28 cellular contexts compared by ENCODE assay signal in the genomic region with DNA sequence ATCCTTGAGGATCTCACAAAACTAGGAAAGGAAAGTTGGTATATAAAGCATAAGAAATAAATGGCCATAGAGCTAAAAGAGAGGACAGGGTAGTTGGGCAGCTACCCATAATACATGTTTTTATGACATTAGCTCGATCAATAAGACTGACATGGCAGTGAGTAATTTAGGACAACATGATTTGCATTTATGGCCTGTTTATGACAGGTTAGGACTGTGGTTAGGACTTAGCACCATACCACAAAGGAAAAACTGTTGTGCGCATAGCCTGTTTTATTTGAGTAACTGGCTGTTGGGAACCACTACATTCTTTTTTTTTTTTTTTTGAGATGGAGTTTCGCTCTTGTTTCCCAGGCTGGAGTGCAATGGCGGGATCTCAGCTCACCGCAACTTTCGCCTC. TPM values are rescaled to one million over a fixed set of nuclear protein-coding genes. Genes with fewer than 3 reads are reported as not detected.
DNase-seq lines count a peak whose midpoint lies in the region; ATAC-seq and TF ChIP-seq lines count a peak whose summit lies in the region.
"Had no signal": no experiment of that assay in that cellular context is flagged by ENCODE, and none has a peak within 500 bp of the region (broad histone marks: within the 10 kb centered on the region; RNA-seq: fewer than 3 reads in every experiment).

No MANE protein-coding gene starts in this region.

- no peaks in the 10 kb centered on the region for H3K9me3 Mint-ChIP-seq in activated T-helper 17 cell treated with anti-CD3 and anti-CD28 coated beads, Interleukin-2, amount 50 U/mL, for 72 hours
- H3K9me3 Mint-ChIP-seq in stimulated activated memory B cell treated with anti-CD40 and anti-IgM and Interleukin-4, amounts not matched to agents 10 μg/mL and 1 μg/mL and 100 μg/mL, for 72 hours: no peaks in the 10 kb centered on the region
- H3K9me3 Mint-ChIP-seq: activated naive CD8-positive, alpha-beta T cell treated with anti-CD3 and anti-CD28 coated beads for 36 hours; CD4-positive, alpha-beta T cell; natural killer cell treated with Interleukin-12 subunit alpha and Interleukin-12 subunit beta and Interleukin-15 and Interleukin-18, amount 100 ng/mL, for 72 hours; type B pancreatic cell had no signal

- peaks cover 68% of the 10 kb centered on the region for H3K36me3 Mint-ChIP-seq in activated T-helper 17 cell treated with anti-CD3 and anti-CD28 coated beads, Interleukin-2, amount 50 U/mL, for 72 hours (ENCODE audit: low read depth)
- peaks cover 19% of the 10 kb centered on the region for H3K36me3 Mint-ChIP-seq in stimulated activated memory B cell treated with anti-CD40 and anti-IgM and Interleukin-4, amounts not matched to agents 10 μg/mL and 1 μg/mL and 100 μg/mL, for 72 hours
- H3K36me3 Mint-ChIP-seq: natural killer cell treated with Interleukin-12 subunit alpha and Interleukin-12 subunit beta and Interleukin-15 and Interleukin-18, amount 100 ng/mL, for 72 hours had no signal

- peaks cover 8% of the 10 kb centered on the region for H3K4me1 Mint-ChIP-seq in activated T-helper 17 cell treated with anti-CD3 and anti-CD28 coated beads, Interleukin-2, amount 50 U/mL, for 72 hours
- peaks cover 8% of the 10 kb centered on the region for H3K4me1 Mint-ChIP-seq in stimulated activated memory B cell treated with anti-CD40 and anti-IgM and Interleukin-4, amounts not matched to agents 10 μg/mL and 1 μg/mL and 100 μg/mL, for 72 hours
- H3K4me1 Mint-ChIP-seq: activated naive CD8-positive, alpha-beta T cell treated with anti-CD3 and anti-CD28 coated beads for 36 hours had no signal

- no peak for TF ChIP-seq CTCF in GM12864 (IDR thresholded peaks at IDR 0.05; ENCODE audit: low read depth, low read length, missing control alignments)
- no peak for TF ChIP-seq CTCF in omental fat pad (IDR thresholded peaks at IDR 0.05)

- DNase-seq in GM12864 (ENCODE audit: low read depth) (peak; percentile 59), omental fat pad (ENCODE audit: low spot score) (no peak), D341Med (ENCODE audit: low spot score) (no peak)
- no peak for DNase-seq in activated CD4-positive, CD25-positive, alpha-beta regulatory T cell treated with anti-CD3 and anti-CD28 coated beads, Interleukin-2, amount 50 U/mL, for 72 hours
- DNase-seq: activated CD4-positive, alpha-beta T cell treated with anti-CD3 and anti-CD28 coated beads, Interleukin-2, amount 50 U/mL, for 48 hours; activated effector memory CD4-positive, alpha-beta T cell treated with Interleukin-2 at 50 U/mL for 16 hours; activated naive CD8-positive, alpha-beta T cell treated with anti-CD3 and anti-CD28 coated beads for 36 hours; aorta; CD4-positive, alpha-beta T cell; DND-41; GF-D8; hypothalamus; Karpas-422; NCI-H1436 treated with DMSO at 0.1 percent for 48 hours; NCI-H82; occipital lobe; sigmoid colon; SJCRH30; stimulated activated CD4-positive, alpha-beta T cell treated with anti-CD3 and anti-CD28 coated beads, Interleukin-4, amount 100 ng/mL, for 24 hours; T1000; WERI-Rb-1 had no signal

- H3K27ac Mint-ChIP-seq in activated T-helper 17 cell treated with anti-CD3 and anti-CD28 coated beads, Interleukin-2, amount 50 U/mL, for 72 hours: peak overlapping the region; percentile 70
- no peak overlapping the region for H3K27ac Mint-ChIP-seq in stimulated activated memory B cell treated with anti-CD40 and anti-IgM and Interleukin-4, amounts not matched to agents 10 μg/mL and 1 μg/mL and 100 μg/mL, for 72 hours
- H3K27ac Mint-ChIP-seq: activated naive CD8-positive, alpha-beta T cell treated with anti-CD3 and anti-CD28 coated beads for 36 hours; CD4-positive, alpha-beta T cell; natural killer cell treated with Interleukin-12 subunit alpha and Interleukin-12 subunit beta and Interleukin-15 and Interleukin-18, amount 100 ng/mL, for 72 hours; type B pancreatic cell had no signal

- peak; percentile 49 for ATAC-seq in GM18520 (IDR thresholded peaks at IDR 0.05; ENCODE audit: unreplicated experiment)
- ATAC-seq in HG03342 (IDR thresholded peaks at IDR 0.05; ENCODE audit: unreplicated experiment): peak; percentile 49
- peak; percentile 70 for ATAC-seq in activated T-helper 17 cell treated with anti-CD3 and anti-CD28 coated beads, Interleukin-2, amount 50 U/mL, for 72 hours (replicated peaks)
- no peak for ATAC-seq in omental fat pad (ENCODE audit: low FRiP score)
- ATAC-seq in stimulated activated memory B cell treated with anti-CD40 and anti-IgM and Interleukin-4, amounts not matched to agents 10 μg/mL and 1 μg/mL and 100 μg/mL, for 72 hours: no peak
- ATAC-seq: HCT116 had no signal

- no peaks in the 10 kb centered on the region for H3K27me3 Mint-ChIP-seq in activated T-helper 17 cell treated with anti-CD3 and anti-CD28 coated beads, Interleukin-2, amount 50 U/mL, for 72 hours
- H3K27me3 Mint-ChIP-seq in stimulated activated memory B cell treated with anti-CD40 and anti-IgM and Interleukin-4, amounts not matched to agents 10 μg/mL and 1 μg/mL and 100 μg/mL, for 72 hours: no peaks in the 10 kb centered on the region
- H3K27me3 Mint-ChIP-seq: activated naive CD8-positive, alpha-beta T cell treated with anti-CD3 and anti-CD28 coated beads for 36 hours; CD4-positive, alpha-beta T cell; natural killer cell treated with Interleukin-12 subunit alpha and Interleukin-12 subunit beta and Interleukin-15 and Interleukin-18, amount 100 ng/mL, for 72 hours; type B pancreatic cell had no signal

- H3K4me3 Mint-ChIP-seq in activated T-helper 17 cell treated with anti-CD3 and anti-CD28 coated beads, Interleukin-2, amount 50 U/mL, for 72 hours: no peak overlapping the region
- H3K4me3 Mint-ChIP-seq in stimulated activated memory B cell treated with anti-CD40 and anti-IgM and Interleukin-4, amounts not matched to agents 10 μg/mL and 1 μg/mL and 100 μg/mL, for 72 hours: no peak overlapping the region
- H3K4me3 Mint-ChIP-seq: activated naive CD8-positive, alpha-beta T cell treated with anti-CD3 and anti-CD28 coated beads for 36 hours; CD4-positive, alpha-beta T cell; natural killer cell treated with Interleukin-12 subunit alpha and Interleukin-12 subunit beta and Interleukin-15 and Interleukin-18, amount 100 ng/mL, for 72 hours; type B pancreatic cell had no signal

- H3K4me3 ChIP-seq in GM12864 (ENCODE audit: low read depth, low read length): no peak overlapping the region
- H3K4me3 ChIP-seq: sigmoid colon, SJCRH30 had no signal

RNA-seq across cellular contexts. Expression of gene TRIM37, which starts 18.0 kb away (rescaled TPM):
- 10 to 100 TPM; 20.9 to 26.8 TPM for total RNA-seq in activated T-helper 17 cell treated with anti-CD3 and anti-CD28 coated beads, Interleukin-2, amount 50 U/mL, for 72 hours
- 10 to 100 TPM; 16.8 to 29.3 (median 21.5) TPM for total RNA-seq in omental fat pad

RNA-seq across cellular contexts. Expression of gene SKA2, which starts 30.3 kb away (rescaled TPM):
- 10 to 100 TPM; 58.3 to 83.9 TPM for total RNA-seq in activated T-helper 17 cell treated with anti-CD3 and anti-CD28 coated beads, Interleukin-2, amount 50 U/mL, for 72 hours
- 10 to 100 TPM; 11.8 to 28.4 (median 20.2) TPM for total RNA-seq in omental fat pad

RNA-seq across cellular contexts. Expression of gene PRR11, which starts 30.9 kb away (rescaled TPM):
- total RNA-seq in activated T-helper 17 cell treated with anti-CD3 and anti-CD28 coated beads, Interleukin-2, amount 50 U/mL, for 72 hours: 10 to 100 TPM; 74.5 to 76.9 TPM
- total RNA-seq in omental fat pad: 1 to 10 TPM in 2 of 4 donors, under 1 TPM in 2; 0.82 to 3.5 (median 1.4) TPM

Comparison
In these comparisons a context has a peak if more than half of its experiments do, and no peak if none do; other contexts are left out.
1. ATAC-seq: peak in GM18520 (single experiment), HG03342 (single experiment) and activated T-helper 17 cell treated with anti-CD3 and anti-CD28 coated beads, Interleukin-2, amount 50 U/mL, for 72 hours (single experiment); none in omental fat pad (single experiment) and stimulated activated memory B cell treated with anti-CD40 and anti-IgM and Interleukin-4, amounts not matched to agents 10 μg/mL and 1 μg/mL and 100 μg/mL, for 72 hours (single experiment).
2. RNA of gene PRR11, which starts 30.9 kb away (total RNA-seq): 74.5 to 76.9 TPM in activated T-helper 17 cell treated with anti-CD3 and anti-CD28 coated beads, Interleukin-2, amount 50 U/mL, for 72 hours; 0.82 to 3.5 TPM in omental fat pad; every median in the first group is over 10 times any median in the second.